Comparison of ENCODE assay signal across 11 cellular contexts in the genomic region with DNA sequence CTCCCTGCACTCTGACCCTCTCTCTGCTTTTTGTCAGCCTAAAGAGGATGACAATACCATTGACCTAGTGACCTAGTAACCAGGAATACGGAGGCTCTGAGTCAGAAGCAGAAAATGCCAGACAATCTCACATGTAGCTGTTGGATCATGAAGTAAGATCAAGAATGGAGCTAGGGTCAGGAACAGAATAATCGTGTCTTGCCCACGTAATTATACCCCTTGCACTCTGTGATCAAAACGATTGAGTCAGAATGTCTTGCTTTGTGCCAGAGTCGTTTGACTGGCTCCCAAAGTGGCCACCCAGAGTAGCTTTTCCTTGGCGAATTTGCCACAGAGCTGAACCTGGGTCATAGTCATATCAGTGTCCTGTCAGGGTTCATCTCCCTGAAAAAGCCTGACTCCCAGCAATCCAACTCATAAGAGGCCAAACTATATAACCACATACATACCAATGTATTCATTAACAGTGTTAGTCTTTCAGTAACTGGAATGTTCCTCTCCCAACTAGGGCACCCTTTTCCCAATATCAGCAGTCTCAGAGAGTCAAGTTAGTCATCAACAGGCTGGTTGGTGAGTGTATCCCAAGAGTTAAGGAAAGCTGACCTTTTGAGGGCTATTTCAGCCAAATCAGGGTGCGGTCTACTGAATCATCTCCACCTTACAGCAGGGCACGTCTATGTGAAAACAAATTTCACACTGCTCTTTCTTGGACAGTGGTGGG. TPM values are rescaled to one million over a fixed set of nuclear protein-coding genes. Genes with fewer than 3 reads are reported as not detected.
DNase-seq lines count a peak whose midpoint lies in the region; ATAC-seq, FAIRE-seq and TF ChIP-seq lines count a peak whose summit lies in the region.
"Had no signal": no experiment of that assay in that cellular context is flagged by ENCODE, and none has a peak within 500 bp of the region (broad histone marks: within the 10 kb centered on the region; RNA-seq: fewer than 3 reads in every experiment).

No MANE protein-coding gene starts in this region.

- H2AFZ ChIP-seq in K562 (ENCODE audit: low read depth, low read length): no peak overlapping the region
- no peak overlapping the region for H2AFZ ChIP-seq in keratinocyte (ENCODE audit: control insufficient read depth, low read length)

- TF ChIP-seq CTCF in A549 (IDR thresholded peaks at IDR 0.05) (no peak), K562 (IDR thresholded peaks at IDR 0.05 in 2 of 3, conservative IDR thresholded peaks at IDR 0.05 in 1 of 3; ENCODE audit: insufficient read depth in 2 of 3, low read depth in 1 of 3, low read length in 3 of 3) (no peak), keratinocyte (optimal IDR thresholded peaks at IDR 0.05 in 1 of 3, IDR thresholded peaks at IDR 0.05 in 1 of 3, conservative IDR thresholded peaks at IDR 0.05 in 1 of 3; ENCODE audit: extremely low read depth in 1 of 3, insufficient read depth in 2 of 3, low read length in 3 of 3) (no peak)

- 4% methylated on average over 8 of the region's 8 CpGs for WGBS in A549 (ENCODE audit: missing lambda C conversion rate)
- 10% methylated on average over 8 of the region's 8 CpGs for WGBS in K562 (ENCODE audit: insufficient coverage, low coverage, missing lambda C conversion rate)

- H3K27me3 ChIP-seq in K562 (ENCODE audit: control insufficient read depth in 2 of 2, insufficient read depth in 2 of 2, low read length in 2 of 2) (peaks cover 0 to 5% of the 10 kb centered on the region in 2 experiments; a peak in 2 of 5 replicates), keratinocyte (ENCODE audit: control insufficient read depth, extremely low read depth, insufficient read depth, low read length) (no peaks in the 10 kb centered on the region)
- H3K27me3 ChIP-seq: colonic mucosa had no signal

- H4K20me1 ChIP-seq in K562 (replicated peaks; ENCODE audit: control insufficient read depth, insufficient read depth, low read length) (no peaks in the 10 kb centered on the region), keratinocyte (ENCODE audit: control insufficient read depth, extremely low read depth, insufficient read depth, low read length) (no peaks in the 10 kb centered on the region)

- H3K27ac ChIP-seq in A549 (peak overlapping the region; percentile 83 to 86), K562 (ENCODE audit: extremely low read depth, low read depth, low read length) (no peak overlapping the region), keratinocyte (ENCODE audit: control insufficient read depth, insufficient read depth, low read length) (peak overlapping the region; percentile 77)
- H3K27ac ChIP-seq: colonic mucosa had no signal

- FAIRE-seq in A549 (lab: Jason Lieb, UNC) (no peak), K562 (lab: Jason Lieb, UNC) (no peak), keratinocyte (lab: Jason Lieb, UNC) (peak; percentile 57)

- DNase-seq in A549 (ENCODE audit: low read depth in 1 of 2, low spot score in 1 of 2) (peak; percentile 55 to 80), HS-27A (ENCODE audit: low read depth) (peak; percentile 97), K562 (ENCODE audit: extremely low read depth in 1 of 4, low spot score in 3 of 4) (no peak), keratinocyte (ENCODE audit: low read depth, low spot score) (no peak), GF-D8 (lab: John Stamatoyannopoulos, UW) (no peak), mucosa of gallbladder (ENCODE audit: low spot score) (no peak), NCI-H345 (lab: John Stamatoyannopoulos, UW) (no peak)
- DNase-seq: activated T-cell treated with anti-CD3 and anti-CD28 coated beads, Interleukin-2, amount 50 U/mL, for 1 hour; colonic mucosa; stimulated activated CD4-positive, alpha-beta T cell treated with anti-CD3 and anti-CD28 coated beads, Interleukin-4, amount 100 ng/mL, for 24 hours had no signal

- TF ChIP-seq EP300 in A549 (IDR thresholded peaks at IDR 0.05): no peak
- TF ChIP-seq EP300 in K562 (IDR thresholded peaks at IDR 0.05; ENCODE audit: low read length): no peak

- no TSS peak for BruUV-seq in K562 (replicated peaks; lab: Mats Ljungman, UMichigan)

- in situ Hi-C loops in K562 (cut with MboI): no loop called here

- POLR2A ChIA-PET in A549 (lab: Yijun Ruan, JAX) (interaction anchor here (0.6 to 1.4 kb wide), 4 partner anchors 10 to 878 kb away, joined by 4 to 5 read pairs (median 4); no protein-coding TSS in a partner anchor), K562 (lab: Yijun Ruan, JAX) (no interaction called here)

- H3K36me3 ChIP-seq in K562 (ENCODE audit: control insufficient read depth, insufficient read depth, low read length): no peaks in the 10 kb centered on the region
- H3K36me3 ChIP-seq in keratinocyte (ENCODE audit: control insufficient read depth in 2 of 2, extremely low read depth in 1 of 2, insufficient read depth in 2 of 2, low read length in 2 of 2): no peaks in the 10 kb centered on the region
- H3K36me3 ChIP-seq: colonic mucosa had no signal

- intact Hi-C loops in K562 (cut with micrococcal nuclease): no loop called here

- ATAC-seq in A549: peak; percentile 62 to 66
- ATAC-seq in K562: no peak
- no peak for ATAC-seq in HG03460 (IDR thresholded peaks at IDR 0.05; ENCODE audit: unreplicated experiment)

- H3K9me1 ChIP-seq in K562 (ENCODE audit: control insufficient read depth, insufficient read depth, low read length): no peaks in the 10 kb centered on the region
- no peaks in the 10 kb centered on the region for H3K9me1 ChIP-seq in keratinocyte (ENCODE audit: control insufficient read depth, extremely low read depth, insufficient read depth, low read length)

- TF ChIP-seq POLR2A in A549 (IDR thresholded peaks at IDR 0.05; ENCODE audit: low read length): no peak
- TF ChIP-seq POLR2A in K562 (conservative IDR thresholded peaks at IDR 0.05): no peak

- dilution Hi-C loops in keratinocyte (cut with MboI; ENCODE audit: extremely low pct_ligation_motif_present, low sequenced_read_pairs): no loop called here

- H3K4me3 ChIP-seq in A549: no peak overlapping the region
- H3K4me3 ChIP-seq in K562: no peak overlapping the region
- H3K4me3 ChIP-seq in keratinocyte (ENCODE audit: control insufficient read depth in 2 of 3, extremely low read depth in 1 of 3, insufficient read depth in 2 of 3, low read depth in 1 of 3, low read length in 3 of 3): no peak overlapping the region
- H3K4me3 ChIP-seq: colonic mucosa had no signal

- CTCF ChIA-PET in A549 (lab: Yijun Ruan, JAX) (interaction anchor here (1.0 to 3.4 kb wide), 5 partner anchors 11 to 144 kb away, joined by 4 to 17 read pairs (median 4); no protein-coding TSS in a partner anchor), K562 (lab: Yijun Ruan, JAX; ENCODE audit: low intra/inter-chr PET ratio) (no interaction called here)

- no peaks in the 10 kb centered on the region for H3K9me3 ChIP-seq in A549
- H3K9me3 ChIP-seq in K562 (replicated peaks; ENCODE audit: control insufficient read depth, insufficient read depth, low read depth, low read length): no peaks in the 10 kb centered on the region
- H3K9me3 ChIP-seq in keratinocyte (ENCODE audit: control insufficient read depth, low read depth, low read length): no peaks in the 10 kb centered on the region
- H3K9me3 ChIP-seq: colonic mucosa had no signal

- H3K4me1 ChIP-seq in A549 (peaks cover 49% of the 10 kb centered on the region), K562 (replicated peaks in 1 of 2; ENCODE audit: control insufficient read depth in 2 of 2, insufficient read depth in 2 of 2, low read length in 2 of 2) (peaks cover 4 to 13% of the 10 kb centered on the region in 2 experiments; a peak in 3 of 5 replicates), keratinocyte (ENCODE audit: control insufficient read depth, extremely low read depth, insufficient read depth, low read length) (peaks cover 44% of the 10 kb centered on the region)

- H3K4me2 ChIP-seq in A549 (peak overlapping the region; percentile 80), K562 (ENCODE audit: insufficient read depth, low read length) (no peak overlapping the region), keratinocyte (ENCODE audit: control insufficient read depth, extremely low read depth, insufficient read depth, low read depth, low read length) (peak overlapping the region; percentile 28)

- H3K79me2 ChIP-seq in K562 (ENCODE audit: control insufficient read depth, insufficient read depth, low read length) (no peaks in the 10 kb centered on the region; the same call in 2 of the 3 replicates), keratinocyte (ENCODE audit: control insufficient read depth, insufficient read depth, low read length) (no peaks in the 10 kb centered on the region)

- TF ChIP-seq RAD21 in A549 (conservative IDR thresholded peaks at IDR 0.05 in 1 of 2, IDR thresholded peaks at IDR 0.05 in 1 of 2): no peak
- no peak for TF ChIP-seq RAD21 in K562 (CRISPR knock-in tag; conservative IDR thresholded peaks at IDR 0.05 in 1 of 2, IDR thresholded peaks at IDR 0.05 in 1 of 2)

- H3K9ac ChIP-seq in K562 (ENCODE audit: insufficient read depth in 1 of 2, low read depth in 2 of 2, low read length in 2 of 2): no peak overlapping the region
- H3K9ac ChIP-seq in keratinocyte (ENCODE audit: control insufficient read depth, extremely low read depth, insufficient read depth, low read length): no peak overlapping the region

RNA-seq across cellular contexts. Expression of gene CDV3, which starts 5.0 kb away (rescaled TPM):
- polyA plus RNA-seq in A549 (2011; rRNA removed) (94.0 and 120 TPM in 2 replicates), A549 (2017; fragmentation: RNase III; extraction: RNeasy Plus Mini Kit Qiagen cat#74134 plus additional on column Dnase treatment) (101 to 114 TPM (median 104 TPM) in 3 replicates), K562 (2011; rRNA removed) (68.6 and 75.1 TPM in 2 replicates), K562 (2014; fragmentation: Illumina TruSeq; extraction: Trizol) (112 and 120 TPM in 2 replicates), K562 (2014; fragmentation: Nextera tagmentation; extraction: Ambion mirVana) (100 to 1,000 TPM in 1 of 2 experiments, 10 to 100 TPM in 1; 72.3 to 273 TPM), K562 (2014; rRNA removed) (83.4 and 86.2 TPM in 2 replicates), keratinocyte (86.2 to 150 TPM (median 122 TPM) in 3 replicates)
- 22.4 and 24.2 TPM in 2 replicates for polyA plus RNA-seq in A549 (2012; cell fraction: cytosol; rRNA removed)
- polyA plus RNA-seq in A549 (2012; cell fraction: nucleus; rRNA removed): 8.1 and 14.0 TPM in 2 replicates
- 45.7 and 47.9 TPM in 2 replicates for polyA minus RNA-seq in A549 (2011; rRNA and poly(A)+ RNA removed)
- total RNA-seq in K562 (2011; cell fraction: chromatin; rRNA removed; ENCODE audit: low replicate concordance): 12.9 and 28.4 TPM in 2 replicates
- 13.3 and 15.1 TPM in 2 replicates for total RNA-seq in K562 (2011; cell fraction: nucleolus; rRNA removed)
- 20.2 and 35.3 TPM in 2 replicates for total RNA-seq in K562 (2011; cell fraction: nucleoplasm; rRNA removed)
- total RNA-seq in K562 (2014; rRNA removed) (78.4 and 82.3 TPM in 2 replicates), K562 (2014; rRNA removed; fragmentation: Illumina TruSeq; extraction: Trizol) (116 and 133 TPM in 2 replicates), K562 (2015; rRNA removed; fragmentation: Illumina TruSeq; extraction: Trizol) (120 and 128 TPM in 2 replicates), K562 (2021) (121 and 123 TPM in 2 replicates), mucosa of gallbladder (108 TPM)
- polyA plus RNA-seq in K562 (2011; cell fraction: cytosol; rRNA removed): 14.2 and 29.1 TPM in 2 replicates
- 17.4 and 20.8 TPM in 2 replicates for polyA plus RNA-seq in K562 (2011; cell fraction: nucleus; rRNA removed)
- 65.8 and 87.6 TPM in 2 replicates for polyA plus RNA-seq in K562 (2012)
- polyA minus RNA-seq in K562 (2011; rRNA and poly(A)+ RNA removed): 83.2 and 102 TPM in 2 replicates
- polyA minus RNA-seq in K562 (2011; cell fraction: cytosol; rRNA and poly(A)+ RNA removed): 39.9 and 52.1 TPM in 2 replicates
- polyA minus RNA-seq in K562 (2011; cell fraction: nucleus; rRNA and poly(A)+ RNA removed): 10.5 and 20.2 TPM in 2 replicates
- polyA plus RNA-seq in keratinocyte (2011; ENCODE audit: low read depth): 73.5 TPM
- 88.1 and 174 TPM in 2 replicates for polyA plus RNA-seq in keratinocyte (2011; cell fraction: cytosol; rRNA removed)
- polyA plus RNA-seq in keratinocyte (2011; cell fraction: nucleus; rRNA removed): 76.3 and 95.7 TPM in 2 replicates
- polyA plus RNA-seq in keratinocyte (2012; ENCODE audit: low replicate concordance): 107 and 169 TPM in 2 replicates
- 43.6 to 107 TPM (median 47.8 TPM) in 3 replicates for polyA minus RNA-seq in keratinocyte
- 90.7 TPM for polyA minus RNA-seq in keratinocyte (2011; cell fraction: cytosol; rRNA and poly(A)+ RNA removed)
- 37.7 and 62.8 TPM in 2 replicates for polyA minus RNA-seq in keratinocyte (2011; cell fraction: nucleus; rRNA and poly(A)+ RNA removed)

Comparison
In these comparisons a context has a peak if more than half of its experiments do, and no peak if none do; other contexts are left out.
1. ATAC-seq: peak in A549 (2 of 2); none in K562 (single experiment) and HG03460 (single experiment).
2. DNase-seq: peak in A549 (2 of 2) and HS-27A (single experiment); none in K562 (0 of 4), keratinocyte (single experiment), GF-D8 (single experiment), mucosa of gallbladder (single experiment) and NCI-H345 (single experiment).
3. Of the 35 proteins assayed by ChIP-seq in both K562 and A549: peak only in K562: none; only in A549: JUNB, MAFK and MAX; in both: none; in neither: 31; mixed calls (peak in some experiments, not most) for 1.